In the genomic region with DNA sequence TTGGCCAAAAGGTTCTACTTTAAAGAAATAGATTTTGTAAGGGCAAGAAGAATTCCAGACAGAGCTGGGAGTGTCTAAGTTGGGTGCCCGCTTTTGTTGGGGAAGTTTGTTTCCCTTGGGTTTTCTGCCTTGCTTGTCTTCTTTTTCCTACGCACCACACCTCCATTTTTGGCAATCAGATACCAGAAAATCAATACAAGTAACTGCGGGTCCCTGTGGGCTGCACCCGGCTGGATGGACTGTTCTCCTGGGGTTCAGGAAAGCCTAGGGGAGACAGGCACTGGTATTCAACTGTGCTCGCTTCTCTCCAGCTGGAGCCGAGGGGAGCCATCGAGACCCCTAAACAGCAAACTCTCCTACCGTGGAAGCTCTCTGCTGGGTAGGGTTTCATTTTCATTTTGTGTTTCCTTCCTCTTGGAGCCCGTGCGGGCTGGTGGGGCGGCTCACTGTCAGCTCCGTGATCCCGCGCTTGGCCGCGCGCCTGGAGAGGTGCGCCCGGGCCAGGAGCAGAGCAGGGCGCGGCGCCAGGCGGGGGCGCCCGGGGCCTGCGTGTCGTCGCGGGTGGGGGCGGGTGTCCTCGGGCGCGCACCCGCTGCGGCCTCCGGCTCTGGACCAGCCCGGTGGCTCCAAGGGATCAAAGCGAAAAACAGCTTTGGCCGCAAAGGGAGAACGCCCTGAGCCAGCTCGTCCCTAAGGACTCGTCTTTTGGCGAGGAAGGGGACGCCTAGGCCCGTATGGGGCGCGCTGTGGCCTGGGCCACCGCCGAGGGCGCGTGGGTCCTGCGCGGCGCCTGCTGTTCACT, we compare ENCODE assay signal across 8 cellular contexts.
DNase-seq lines count a peak whose midpoint lies in the region; ATAC-seq, FAIRE-seq and TF ChIP-seq lines count a peak whose summit lies in the region.

No MANE protein-coding gene starts in this region.

- no peaks in the 10 kb centered on the region; the same call in 1 of the 2 replicates for H3K9me3 ChIP-seq in Loucy (ENCODE audit: insufficient read depth, low read depth, low read length)
- H3K9me3 ChIP-seq in GM12878 (replicated peaks; ENCODE audit: control insufficient read depth, insufficient read depth, low read length): no peaks in the 10 kb centered on the region
- H3K9me3 ChIP-seq in iPS-18c (ENCODE audit: control insufficient read depth, insufficient read depth, low read length): no peaks in the 10 kb centered on the region

- H3K79me2 ChIP-seq in Loucy (ENCODE audit: insufficient read depth, low read length) (no peaks in the 10 kb centered on the region), GM12878 (ENCODE audit: control insufficient read depth, insufficient read depth, low read length) (no peaks in the 10 kb centered on the region)

- intact Hi-C loops in GM12878 (cut with micrococcal nuclease; ENCODE audit: unreplicated experiment): no loop called here
- intact Hi-C loops in sciatic nerve (cut with DNase I): no loop called here

- POLR2A ChIA-PET in GM12878 (lab: Charles Lee): no interaction called here

- no peak for FAIRE-seq in GM12878 (lab: Jason Lieb, UNC)

- H3K36me3 ChIP-seq in Loucy (ENCODE audit: insufficient read depth, low read length): no peaks in the 10 kb centered on the region
- no peaks in the 10 kb centered on the region for H3K36me3 ChIP-seq in GM12878 (ENCODE audit: control insufficient read depth in 2 of 2, insufficient read depth in 2 of 2, low read length in 1 of 2)

- RAD21 ChIA-PET in GM12878 (lab: Charles Lee; ENCODE audit: unreplicated experiment): no interaction called here

- DNase-seq in Daoy (ENCODE audit: low read depth): peak; percentile 76
- DNase-seq in GM12878 (ENCODE audit: low read depth, low spot score): no peak
- DNase-seq in sciatic nerve (ENCODE audit: low spot score): peak; percentile 68
- DNase-seq in NCI-H524 (lab: John Stamatoyannopoulos, UW): no peak

- in situ Hi-C loops in GM12878 (cut with MboI): no loop called here

- CTCF ChIA-PET in GM12878 (lab: Yijun Ruan, JAX): no interaction called here

- TF ChIP-seq CTCF in Loucy (conservative IDR thresholded peaks at IDR 0.05; ENCODE audit: low read length) (no peak), GM12878 (IDR thresholded peaks at IDR 0.05 in 2 of 3, conservative IDR thresholded peaks at IDR 0.05 in 1 of 3; ENCODE audit: control insufficient read depth in 2 of 3, extremely low read depth in 1 of 3, insufficient read depth in 1 of 3, low read depth in 3 of 3, low read length in 3 of 3) (no peak)

- H3K4me3 ChIP-seq in Loucy (ENCODE audit: low read length, poor library complexity, severe bottlenecking) (peak overlapping the region; percentile 57), GM12878 (peak overlapping the region; percentile 36), iPS-18c (ENCODE audit: insufficient read depth, low read depth, low read length) (peak overlapping the region; percentile 49)

- TF ChIP-seq POLR2A in GM12878 (IDR thresholded peaks at IDR 0.05; ENCODE audit: low read depth, low read length): no peak

- H3F3A ChIP-seq in Loucy (ENCODE audit: low read depth): no peaks in the 10 kb centered on the region

- TF ChIP-seq RAD21 in GM12878 (IDR thresholded peaks at IDR 0.05; ENCODE audit: insufficient read depth, low read depth, low read length): no peak

- peak overlapping the region; percentile 54 for H3K4me2 ChIP-seq in Loucy (ENCODE audit: low read depth, low read length, poor library complexity, severe bottlenecking)
- peak overlapping the region; percentile 67 for H3K4me2 ChIP-seq in GM12878 (ENCODE audit: control insufficient read depth, insufficient read depth)

- no peak for TF ChIP-seq EP300 in GM12878 (IDR thresholded peaks at IDR 0.05; ENCODE audit: borderline replicate concordance in 1 of 2, control insufficient read depth in 1 of 2, low read depth in 2 of 2, low read length in 2 of 2)

- H3K4me1 ChIP-seq in Loucy (ENCODE audit: insufficient read depth, low read length, poor library complexity, severe bottlenecking) (no peaks in the 10 kb centered on the region), GM12878 (ENCODE audit: control insufficient read depth, insufficient read depth, low read length) (no peaks in the 10 kb centered on the region)

- no peaks in the 10 kb centered on the region for H3K9me2 ChIP-seq in Loucy (replicated peaks; ENCODE audit: low read depth, low read length)

- no peaks in the 10 kb centered on the region for H4K20me1 ChIP-seq in Loucy (ENCODE audit: insufficient read depth, low read length, poor library complexity, severe bottlenecking)
- no peaks in the 10 kb centered on the region for H4K20me1 ChIP-seq in GM12878 (ENCODE audit: control insufficient read depth, insufficient read depth)

- H2AFZ ChIP-seq in Loucy (ENCODE audit: low read length): peak overlapping the region; percentile 18; the same call in 1 of the 2 replicates
- H2AFZ ChIP-seq in GM12878 (ENCODE audit: control insufficient read depth, low read depth, low read length): no peak overlapping the region; the same call in 1 of the 2 replicates

- H3K9ac ChIP-seq in Loucy (ENCODE audit: low read depth, low read length, poor library complexity, severe bottlenecking): no peak overlapping the region
- no peak overlapping the region for H3K9ac ChIP-seq in GM12878 (ENCODE audit: control insufficient read depth, insufficient read depth, low read length)

- SMC1A ChIA-PET in GM12878 (lab: Charles Lee; ENCODE audit: uncharacterized antibody, unreplicated experiment): no interaction called here

- no peaks in the 10 kb centered on the region for H3K27me3 ChIP-seq in Loucy (ENCODE audit: insufficient read depth, low read length, poor library complexity, severe bottlenecking)
- no peaks in the 10 kb centered on the region for H3K27me3 ChIP-seq in GM12878 (replicated peaks in 1 of 2; ENCODE audit: control insufficient read depth in 2 of 2, insufficient read depth in 2 of 2, low read length in 1 of 2)

- WGBS in GM12878 (ENCODE audit: insufficient coverage, insufficient replicate concordance, low lambda C conversion rate, missing lambda C conversion rate): 27% methylated on average over 30 of the region's 54 CpGs

- BruUV-seq in GM12878 (replicated peaks; lab: Mats Ljungman, UMichigan): no TSS peak

- H3K27ac ChIP-seq in GM12878 (ENCODE audit: control insufficient read depth, insufficient read depth): no peak overlapping the region

- ATAC-seq in GM12878 (no peak), sciatic nerve (peak; percentile 89), GM19035 (IDR thresholded peaks at IDR 0.05; ENCODE audit: unreplicated experiment) (no peak), HG03196 (IDR thresholded peaks at IDR 0.05; ENCODE audit: unreplicated experiment) (no peak)

TF ChIP-seq in GM12878, 131 proteins besides CTCF, POLR2A, EP300 and RAD21:
- no peak for TF ChIP-seq ATF7 (IDR thresholded peaks at IDR 0.05; ENCODE audit: low read depth)
- TF ChIP-seq HDAC6 (IDR thresholded peaks at IDR 0.05; ENCODE audit: unreplicated experiment): peak; percentile 95
TF ChIP-seq in GM12878: peak in this region for 1.

Comparison
In these comparisons a context has a peak if more than half of its experiments do, and no peak if none do; other contexts are left out.
1. DNase-seq: peak in Daoy (single experiment) and sciatic nerve (single experiment); none in GM12878 (single experiment) and NCI-H524 (0 of 2).
2. Peak in every context shown above with its lines, with median percentiles within 50 percentile points of each other: H3K4me3 ChIP-seq.